5 cellular contexts compared by ENCODE assay signal in genomic region chr7:131322046-131322445, GRCh38.
"Had no signal": no experiment of that assay in that cellular context is flagged by ENCODE, and none has a peak within 500 bp of the region (broad histone marks: within the 10 kb centered on the region; RNA-seq: fewer than 3 reads in every experiment).

No MANE protein-coding gene starts in this region.

- DNase-seq: H9, HCEC 1CT, IMR-90, KBM-7 had no signal

- ATAC-seq: GM23338 had no signal

- H3K4me3 ChIP-seq: GM23338 had no signal

- H3K4me2 ChIP-seq: GM23338 had no signal

- H3K4me3 Mint-ChIP-seq: GM23338, H9 had no signal

- H3K27ac Mint-ChIP-seq: GM23338, H9 had no signal

- H2AFZ ChIP-seq: GM23338 had no signal

- H3K9me3 Mint-ChIP-seq: GM23338 had no signal
